In genomic region chr2:237868074-237868473, GRCh38 we compare ENCODE assay signal across 11 cellular contexts. TPM values are rescaled to one million over a fixed set of nuclear protein-coding genes. Genes with fewer than 3 reads are reported as not detected.
DNase-seq lines count a peak whose midpoint lies in the region; FAIRE-seq and TF ChIP-seq lines count a peak whose summit lies in the region.
"Not testable (repeated sequence)": the region's sequence is repeated elsewhere in the genome, so short reads cannot be mapped to it uniquely, and the experiment has no call there.
"Had no signal": no experiment of that assay in that cellular context is flagged by ENCODE, and none has a peak within 500 bp of the region (broad histone marks: within the 10 kb centered on the region; RNA-seq: fewer than 3 reads in every experiment).

No MANE protein-coding gene starts in this region.

- not testable (repeated sequence) for H3K27me3 Mint-ChIP-seq in astrocyte (ENCODE audit: low read depth, unreplicated experiment)

- peak overlapping the region; percentile 15 for H3K27ac ChIP-seq in 22Rv1
- 0 out of 2 replicates have a peak overlapping the region, but pooled peaks have one; percentile 5 for H3K27ac ChIP-seq in VCaP
- not testable (repeated sequence) for H3K27ac ChIP-seq in astrocyte (ENCODE audit: low read depth, low read length)
- peak overlapping the region; percentile 36 for H3K27ac ChIP-seq in hepatocyte
- peak overlapping the region; percentile 50 for H3K27ac ChIP-seq in osteoblast (ENCODE audit: low read depth, low read length)
- peak overlapping the region; percentile 71 to 94 (median 86) for H3K27ac ChIP-seq in transverse colon

- H2AFZ ChIP-seq in Loucy (ENCODE audit: low read length); astrocyte (ENCODE audit: low read depth, low read length); hepatocyte; osteoblast (ENCODE audit: low read length): not testable (repeated sequence)

- not testable (repeated sequence) for H3K9me3 ChIP-seq in Loucy (ENCODE audit: insufficient read depth, low read depth, low read length); astrocyte (ENCODE audit: insufficient read depth, low read depth, low read length); hepatocyte (ENCODE audit: low read depth); osteoblast (ENCODE audit: low read depth, low read length); skeletal muscle satellite cell (replicated peaks; ENCODE audit: low read length); transverse colon

- not testable (repeated sequence) for H4K20me1 ChIP-seq in Loucy (ENCODE audit: insufficient read depth, low read length, poor library complexity, severe bottlenecking); astrocyte (ENCODE audit: insufficient read depth, low read length); hepatocyte (ENCODE audit: insufficient read depth, poor library complexity, severe bottlenecking); osteoblast (ENCODE audit: insufficient read depth, low read length)

- not testable (repeated sequence) for FAIRE-seq in astrocyte (lab: Jason Lieb, UNC)

- H3K9me3 Mint-ChIP-seq in astrocyte (ENCODE audit: unreplicated experiment) = not testable (repeated sequence)

- intact Hi-C loops in transverse colon (cut with DNase I; ENCODE audit: low total_unique reads) = not testable (repeated sequence)

- peaks cover 19% of the 10 kb centered on the region for H3K4me1 ChIP-seq in Loucy (ENCODE audit: insufficient read depth, low read length, poor library complexity, severe bottlenecking)
- peaks cover 28% of the 10 kb centered on the region for H3K4me1 ChIP-seq in astrocyte (ENCODE audit: insufficient read depth, low read length)
- peaks cover 28% of the 10 kb centered on the region for H3K4me1 ChIP-seq in hepatocyte (ENCODE audit: insufficient read depth)
- peaks cover 30% of the 10 kb centered on the region for H3K4me1 ChIP-seq in osteoblast (ENCODE audit: insufficient read depth, low read length)
- peaks cover 70% of the 10 kb centered on the region for H3K4me1 ChIP-seq in skeletal muscle satellite cell (ENCODE audit: control insufficient read depth, insufficient read depth, low read length)
- H3K4me1 ChIP-seq in transverse colon = peaks cover 15 to 20% (median 18%) of the 10 kb centered on the region in 4 donors

- not testable (repeated sequence) for H3K9ac ChIP-seq in Loucy (ENCODE audit: low read depth, low read length, poor library complexity, severe bottlenecking); astrocyte (ENCODE audit: low read length)
- H3K9ac ChIP-seq in skeletal muscle satellite cell (ENCODE audit: low read depth, low read length) = peak overlapping the region; percentile 39

- not testable (repeated sequence) for H3K4me3 Mint-ChIP-seq in astrocyte (ENCODE audit: unreplicated experiment)

- not testable (repeated sequence) for DNase-seq in astrocyte (ENCODE audit: low read depth); hepatocyte (ENCODE audit: low spot score); osteoblast (ENCODE audit: insufficient read length, low spot score, missing footprints); transverse colon

- H3K4me3 ChIP-seq in Loucy (ENCODE audit: low read length, poor library complexity, severe bottlenecking); astrocyte (ENCODE audit: insufficient read depth, low read depth, low read length); hepatocyte; skeletal muscle satellite cell (ENCODE audit: low read length); transverse colon: not testable (repeated sequence)
- peak overlapping the region; percentile 59 for H3K4me3 ChIP-seq in osteoblast (ENCODE audit: insufficient read depth, low read length)

- not testable (repeated sequence) for H3K36me3 Mint-ChIP-seq in astrocyte (ENCODE audit: low read depth, unreplicated experiment)

- H3K4me1 Mint-ChIP-seq in astrocyte (ENCODE audit: low read depth, unreplicated experiment) = peaks cover 49% of the 10 kb centered on the region

- TF ChIP-seq CTCF in 22Rv1 (IDR thresholded peaks at IDR 0.05); Loucy (conservative IDR thresholded peaks at IDR 0.05; ENCODE audit: low read length); VCaP (conservative IDR thresholded peaks at IDR 0.05); astrocyte (IDR thresholded peaks at IDR 0.05; ENCODE audit: insufficient read depth, low read depth, low read length); hepatocyte (IDR thresholded peaks at IDR 0.05; ENCODE audit: poor library complexity); osteoblast (IDR thresholded peaks at IDR 0.05; ENCODE audit: extremely low read depth, low read depth, low read length); transverse colon (IDR thresholded peaks at IDR 0.05): not testable (repeated sequence)

- TF ChIP-seq POLR2A in transverse colon (IDR thresholded peaks at IDR 0.05) = not testable (repeated sequence)

- 95% methylated on average over 4 of the region's 4 CpGs for WGBS in hepatocyte (ENCODE audit: low lambda C conversion rate, missing lambda C conversion rate)
- 80 to 83% methylated on average over 2 to 4 of the region's 4 CpGs for whole genome bisulfite sequencing in transverse colon (ENCODE audit: low coverage in 1 of 2), 2 donors

- H3K27ac Mint-ChIP-seq in astrocyte (ENCODE audit: unreplicated experiment) = peak overlapping the region; percentile 4

- TF ChIP-seq EP300 in transverse colon (IDR thresholded peaks at IDR 0.05; ENCODE audit: low read depth) = not testable (repeated sequence)

- H3K9me2 ChIP-seq in Loucy (replicated peaks; ENCODE audit: low read depth, low read length); hepatocyte (replicated peaks; ENCODE audit: insufficient read depth): not testable (repeated sequence)

- in situ Hi-C loops in transverse colon (cut with MboI; ENCODE audit: low pct_ligation_motif_present in 1 of 4, low pct_unique_long_range_greater_than_20kb in 1 of 4, low sequenced_read_pairs in 3 of 4) = loop anchor here in 1 of 4 donors (25.0 kb wide), 1 partner anchor 394 kb away; no protein-coding TSS in a partner anchor

- not testable (repeated sequence) for H3K36me3 ChIP-seq in Loucy (ENCODE audit: insufficient read depth, low read length); astrocyte (ENCODE audit: insufficient read depth, low read length); hepatocyte (replicated peaks; ENCODE audit: insufficient read depth, low read depth); osteoblast (ENCODE audit: insufficient read depth, low read length); skeletal muscle satellite cell (ENCODE audit: insufficient read depth, low read length); transverse colon

- peak overlapping the region; percentile 15 for H3K4me2 ChIP-seq in Loucy (ENCODE audit: low read depth, low read length, poor library complexity, severe bottlenecking)
- not testable (repeated sequence) for H3K4me2 ChIP-seq in astrocyte (ENCODE audit: low read length); skeletal muscle satellite cell (ENCODE audit: low read length)
- peak overlapping the region; percentile 22 for H3K4me2 ChIP-seq in hepatocyte
- H3K4me2 ChIP-seq in osteoblast (ENCODE audit: insufficient read depth, low read length) = peak overlapping the region; percentile 75

- H3K27me3 ChIP-seq in Loucy (ENCODE audit: insufficient read depth, low read length, poor library complexity, severe bottlenecking); astrocyte (ENCODE audit: insufficient read depth, low read length); hepatocyte; osteoblast (ENCODE audit: insufficient read depth, low read length); skeletal muscle satellite cell (ENCODE audit: control insufficient read depth, insufficient read depth, low read length); transverse colon: not testable (repeated sequence)

- H3K79me2 ChIP-seq in Loucy (ENCODE audit: insufficient read depth, low read length); astrocyte (ENCODE audit: insufficient read depth, low read length); osteoblast (ENCODE audit: insufficient read depth, low read length): not testable (repeated sequence)
- H3K79me2 ChIP-seq in hepatocyte = peaks cover 85% of the 10 kb centered on the region

- not testable (repeated sequence) for H3F3A ChIP-seq in Loucy (ENCODE audit: low read depth)

RNA-seq across cellular contexts. Expression of gene RAMP1, which starts 8.7 kb away (rescaled TPM):
- total RNA-seq in astrocyte (9.1 and 13.7 TPM in 2 replicates), hepatocyte (134 and 156 TPM in 2 replicates), osteoblast (1.8 and 4.4 TPM in 2 replicates), transverse colon (100 to 1,000 TPM in 2 of 4 donors, 10 to 100 TPM in 2; 47.5 to 158 (median 95.7) TPM)
- 329 and 383 TPM in 2 replicates for polyA plus RNA-seq in hepatocyte
- total RNA-seq in skeletal muscle satellite cell (2012; rRNA removed) = 4.8 TPM in 1 of 2 replicates, not detected in the other
- total RNA-seq: CD4-positive, alpha-beta T cell; G401; H4 had no signal
